21 cellular contexts compared by ENCODE assay signal in the genomic region with DNA sequence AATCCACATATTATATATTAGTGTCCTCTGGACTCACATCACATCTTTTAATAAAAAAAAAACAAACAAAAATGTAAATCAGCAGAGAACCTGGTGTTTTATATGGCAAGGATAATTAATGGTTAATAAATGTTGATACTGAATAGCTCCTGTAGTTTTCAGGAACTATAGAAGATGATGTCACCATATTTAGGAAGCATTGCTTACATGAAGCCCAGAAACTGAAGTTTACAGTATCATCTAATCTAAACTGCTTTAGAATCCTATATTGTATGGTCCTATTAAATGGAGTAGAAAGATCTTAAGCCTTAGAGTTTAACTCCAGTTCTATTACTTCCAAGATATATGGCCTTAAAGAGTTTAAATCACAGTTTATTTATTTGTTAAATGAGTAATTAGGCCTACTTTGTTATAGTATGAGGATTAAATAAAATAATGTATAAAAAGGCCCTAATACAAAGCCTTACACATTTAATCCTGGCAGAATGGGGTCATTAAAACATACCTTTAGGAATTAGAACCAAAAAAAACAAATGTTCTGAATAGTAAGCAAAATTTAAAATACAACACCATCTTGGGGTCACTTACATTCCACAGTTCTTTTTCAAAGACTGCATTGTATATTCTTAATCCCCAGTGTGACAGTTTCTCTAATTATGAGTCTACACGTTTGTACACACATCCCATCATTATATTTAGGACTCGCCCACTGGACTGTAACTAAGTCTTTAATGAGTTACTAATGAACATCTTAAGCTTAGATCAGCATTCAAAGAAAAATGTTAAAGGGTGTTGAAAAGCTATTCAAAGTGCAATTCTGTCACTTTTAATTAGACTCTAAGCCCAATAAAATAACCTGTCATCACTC.
A peak's percentile ranks its signal among the peaks of the same experiment; 100 is the strongest.
DNase-seq lines count a peak whose midpoint lies in the region; ATAC-seq, FAIRE-seq and TF ChIP-seq lines count a peak whose summit lies in the region.
"Had no signal": no experiment of that assay in that cellular context is flagged by ENCODE, and none has a peak within 500 bp of the region (broad histone marks: within the 10 kb centered on the region; RNA-seq: fewer than 3 reads in every experiment).

No MANE protein-coding gene starts in this region.

- BruUV-seq in HepG2 (replicated peaks; lab: Mats Ljungman, UMichigan) = no TSS peak

- TF ChIP-seq RAD21 in HepG2 (CRISPR knock-in tag; IDR thresholded peaks at IDR 0.05) = no peak

- no peak overlapping the region for H2AK5ac ChIP-seq in neuronal stem cell (ENCODE audit: low read depth, low read length)

- TF ChIP-seq CTCF in HepG2 (CRISPR knock-in tag; IDR thresholded peaks at IDR 0.05) (no peak), right lobe of liver (IDR thresholded peaks at IDR 0.05) (no peak)

- TF ChIP-seq EP300 in HepG2 (IDR thresholded peaks at IDR 0.05; ENCODE audit: low read depth in 2 of 2, low read length in 2 of 2) (no peak), HepG2 (CRISPR knock-in tag; IDR thresholded peaks at IDR 0.05; ENCODE audit: borderline replicate concordance) (no peak)

- no peak for ATAC-seq in HepG2
- no peak for ATAC-seq in right lobe of liver
- ATAC-seq in HG03439 (IDR thresholded peaks at IDR 0.05; ENCODE audit: unreplicated experiment) = no peak
- ATAC-seq in HG03457 (IDR thresholded peaks at IDR 0.05; ENCODE audit: unreplicated experiment) = no peak
- ATAC-seq: CD8-positive, alpha-beta T cell; GM23338; HCT116; K562 had no signal

- no peak overlapping the region for H3K4me2 ChIP-seq in HepG2 (ENCODE audit: low read depth, low read length)
- H3K4me2 ChIP-seq in neuronal stem cell (ENCODE audit: insufficient read depth, low read length, poor library complexity, severe bottlenecking) = no peak overlapping the region
- H3K4me2 ChIP-seq: BLaER1 treated with 17β-estradiol and CSF1 and Interleukin-3, amounts not matched to agents 10 nM and 100 nM; GM23338 had no signal

- WGBS in HepG2 (ENCODE audit: low lambda C conversion rate) = 0% methylated on average over 2 of the region's 2 CpGs
- WGBS in right lobe of liver (ENCODE audit: insufficient coverage, low coverage, low lambda C conversion rate, missing lambda C conversion rate) = 47% methylated on average over 2 of the region's 2 CpGs
- no CpG with 5 or more reads among the region's 2 CpGs for WGBS in neuronal stem cell (ENCODE audit: extremely low coverage in 2 of 2, insufficient read length in 2 of 2, insufficient replicate concordance in 1 of 2), 2 donors

- H3K4ac ChIP-seq in neuronal stem cell (ENCODE audit: low read length) = no peak overlapping the region

- no peaks in the 10 kb centered on the region for H3K79me2 ChIP-seq in HepG2 (ENCODE audit: insufficient read depth, low read length)

- in situ Hi-C loops in HepG2 (cut with HindIII; ENCODE audit: extremely low pct_ligation_motif_present, low pct_unique_long_range_greater_than_20kb) = no loop called here

- H3K18ac ChIP-seq in neuronal stem cell (ENCODE audit: low read length) = no peak overlapping the region

- H3K27me3 ChIP-seq in HepG2 (ENCODE audit: control insufficient read depth in 1 of 2, insufficient read depth in 2 of 2, low read length in 2 of 2) (no peaks in the 10 kb centered on the region), right lobe of liver (no peaks in the 10 kb centered on the region), neuronal stem cell (ENCODE audit: control insufficient read depth in 3 of 3, insufficient read depth in 3 of 3, low read depth in 1 of 3, low read length in 3 of 3) (no peaks in the 10 kb centered on the region)
- H3K27me3 ChIP-seq: BLaER1 treated with 17β-estradiol and CSF1 and Interleukin-3, amounts not matched to agents 10 nM and 100 nM had no signal

- H2BK12ac ChIP-seq in neuronal stem cell (ENCODE audit: low read length) = no peak overlapping the region

- no peak overlapping the region for H2BK120ac ChIP-seq in neuronal stem cell (ENCODE audit: low read depth, low read length)

- CTCF ChIA-PET in HepG2 (lab: Yijun Ruan, JAX; ENCODE audit: low intra/inter-chr PET ratio, low total read pairs) = no interaction called here

- no peak overlapping the region for H3K14ac ChIP-seq in neuronal stem cell (ENCODE audit: low read length)

- H3K4me1 ChIP-seq in HepG2 (ENCODE audit: insufficient read depth, low read length) (no peaks in the 10 kb centered on the region), right lobe of liver (no peaks in the 10 kb centered on the region), neuronal stem cell (ENCODE audit: control insufficient read depth in 2 of 2, insufficient read depth in 1 of 2, low read depth in 1 of 2, low read length in 2 of 2) (peaks cover 4 to 6% of the 10 kb centered on the region in 2 donors)
- H3K4me1 ChIP-seq: BLaER1 treated with 17β-estradiol and CSF1 and Interleukin-3, amounts not matched to agents 10 nM and 100 nM had no signal

- no peak overlapping the region for H3K23ac ChIP-seq in neuronal stem cell (ENCODE audit: low read depth, low read length, poor library complexity)

- TF ChIP-seq POLR2A in HepG2 (IDR thresholded peaks at IDR 0.05; ENCODE audit: insufficient read depth in 1 of 2, low read depth in 2 of 2, low read length in 2 of 2) (no peak), right lobe of liver (IDR thresholded peaks at IDR 0.05) (no peak)

- H3K36me3 ChIP-seq in HepG2 (replicated peaks in 1 of 2; ENCODE audit: control insufficient read depth in 1 of 2, insufficient read depth in 2 of 2, low read length in 2 of 2) (no peaks in the 10 kb centered on the region), right lobe of liver (no peaks in the 10 kb centered on the region), neuronal stem cell (replicated peaks in 1 of 2; ENCODE audit: control insufficient read depth in 2 of 2, insufficient read depth in 2 of 2, low read length in 2 of 2) (no peaks in the 10 kb centered on the region)
- H3K36me3 ChIP-seq: BLaER1 treated with 17β-estradiol and CSF1 and Interleukin-3, amounts not matched to agents 10 nM and 100 nM had no signal

- DNase-seq in HepG2 (ENCODE audit: low spot score) (no peak), right lobe of liver (no peak), NCI-H69 (lab: John Stamatoyannopoulos, UW) (peak; percentile 78), neuronal stem cell (ENCODE audit: low spot score) (peak; percentile 69)
- DNase-seq in activated CD8-positive, alpha-beta memory T cell treated with anti-CD3 and anti-CD28 coated beads, Interleukin-2, amount 50 U/mL, for 4 hours = no peak
- DNase-seq: Calu3; CD8-positive, alpha-beta T cell; DMS 273 treated with DMSO at 0.1 percent for 48 hours; DMS53; DND-41; EL; IMR-90 had no signal

- H3K9ac ChIP-seq in HepG2 (ENCODE audit: insufficient read depth, low read depth, low read length) (no peak overlapping the region), neuronal stem cell (ENCODE audit: low read depth, low read length, poor library complexity) (no peak overlapping the region)
- H3K9ac ChIP-seq: BLaER1 treated with 17β-estradiol and CSF1 and Interleukin-3, amounts not matched to agents 10 nM and 100 nM had no signal

- no peak overlapping the region for H4K91ac ChIP-seq in neuronal stem cell (ENCODE audit: low read depth, low read length, poor library complexity)

- no peak overlapping the region for H3K4me3 ChIP-seq in HepG2 (replicated peaks in 1 of 3; ENCODE audit: insufficient read depth in 1 of 3, low read depth in 2 of 3, low read length in 3 of 3)
- no peak overlapping the region for H3K4me3 ChIP-seq in right lobe of liver
- no peak overlapping the region for H3K4me3 ChIP-seq in neuronal stem cell (ENCODE audit: low read length in 2 of 2)
- H3K4me3 ChIP-seq: BLaER1 treated with 17β-estradiol and CSF1 and Interleukin-3, amounts not matched to agents 10 nM and 100 nM; GM23338; K562 had no signal

- H4K20me1 ChIP-seq in HepG2 (ENCODE audit: insufficient read depth, low read length) = no peaks in the 10 kb centered on the region
- H4K20me1 ChIP-seq: BLaER1 treated with 17β-estradiol and CSF1 and Interleukin-3, amounts not matched to agents 10 nM and 100 nM had no signal

- H2BK5ac ChIP-seq in neuronal stem cell (ENCODE audit: low read length) = no peak overlapping the region

- H2AFZ ChIP-seq in HepG2 (ENCODE audit: low read length) (no peak overlapping the region), neuronal stem cell (ENCODE audit: low read length) (no peak overlapping the region)
- H2AFZ ChIP-seq: GM23338 had no signal

- H4K8ac ChIP-seq in neuronal stem cell (ENCODE audit: low read depth, low read length) = no peak overlapping the region

- no peaks in the 10 kb centered on the region for H3K79me1 ChIP-seq in neuronal stem cell (ENCODE audit: low read depth, low read length)

- POLR2A ChIA-PET in HepG2 (lab: Yijun Ruan, JAX) = no interaction called here

- H2BK15ac ChIP-seq in neuronal stem cell (ENCODE audit: low read length) = no peak overlapping the region

- intact Hi-C loops in HepG2 (cut with micrococcal nuclease; ENCODE audit: unreplicated experiment) = no loop called here
- intact Hi-C loops in right lobe of liver (cut with DNase I) = no loop called here

- H3K27ac ChIP-seq in HepG2 (ENCODE audit: extremely low read length, insufficient read depth, low read length) (no peak overlapping the region), right lobe of liver (no peak overlapping the region), neuronal stem cell (replicated peaks; ENCODE audit: low read length) (no peak overlapping the region)
- H3K27ac ChIP-seq: BLaER1 treated with 17β-estradiol and CSF1 and Interleukin-3, amounts not matched to agents 10 nM and 100 nM; HL-60 had no signal

- no peak for FAIRE-seq in HepG2 (lab: Jason Lieb, UNC)
- FAIRE-seq: GM12891, H54, K562 had no signal

- H3K9me3 ChIP-seq in HepG2 (ENCODE audit: low read length) = no peaks in the 10 kb centered on the region
- H3K9me3 ChIP-seq in right lobe of liver = no peaks in the 10 kb centered on the region
- peaks cover 0 to 12% of the 10 kb centered on the region in 2 donors for H3K9me3 ChIP-seq in neuronal stem cell (replicated peaks in 1 of 2; ENCODE audit: control insufficient read depth in 2 of 2, insufficient read depth in 1 of 2, low read depth in 1 of 2, low read length in 2 of 2)

TF ChIP-seq in HepG2, 621 proteins besides CTCF, POLR2A, EP300 and RAD21:
- no peak for TF ChIP-seq ZNF564 (CRISPR knock-in tag; IDR thresholded peaks at IDR 0.05)
- peak; percentile 84 for TF ChIP-seq ATF7 (IDR thresholded peaks at IDR 0.05)
- TF ChIP-seq ATF7 (CRISPR knock-in tag; IDR thresholded peaks at IDR 0.05) = no peak
- no peak for TF ChIP-seq CENPX (CRISPR knock-in tag; IDR thresholded peaks at IDR 0.05)

Comparison
In these comparisons a context has a peak if more than half of its experiments do, and no peak if none do; other contexts are left out.
1. DNase-seq: peak in NCI-H69 (single experiment) and neuronal stem cell (single experiment); none in HepG2 (single experiment), right lobe of liver (0 of 3) and activated CD8-positive, alpha-beta memory T cell treated with anti-CD3 and anti-CD28 coated beads, Interleukin-2, amount 50 U/mL, for 4 hours (single experiment).